ENCODE assay signal across 9 cellular contexts in genomic region chr20:29878777-29879442, GRCh38.
DNase-seq lines count a peak whose midpoint lies in the region; ATAC-seq and TF ChIP-seq lines count a peak whose summit lies in the region.
"Had no signal": no experiment of that assay in that cellular context is flagged by ENCODE, and none has a peak within 500 bp of the region (broad histone marks: within the 10 kb centered on the region; RNA-seq: fewer than 3 reads in every experiment).

No MANE protein-coding gene starts in this region.

- H3K27ac ChIP-seq in right lobe of liver: no peak overlapping the region

- H3K36me3 Mint-ChIP-seq in CD14-positive monocyte: no peaks in the 10 kb centered on the region
- peaks cover 15% of the 10 kb centered on the region for H3K36me3 Mint-ChIP-seq in activated CD8-positive, alpha-beta T cell treated with anti-CD3 and anti-CD28 coated beads for 36 hours (ENCODE audit: low read depth)

- CTCF ChIA-PET in activated CD8-positive, alpha-beta T cell treated with anti-CD3 and anti-CD28 coated beads for 36 hours (lab: Charles Lee): no interaction called here

- H3K4me1 Mint-ChIP-seq in CD14-positive monocyte: no peaks in the 10 kb centered on the region
- no peaks in the 10 kb centered on the region for H3K4me1 Mint-ChIP-seq in activated CD8-positive, alpha-beta T cell treated with anti-CD3 and anti-CD28 coated beads for 36 hours (ENCODE audit: low read depth)

- no peak overlapping the region for H3K4me3 Mint-ChIP-seq in CD14-positive monocyte
- peak overlapping the region; percentile 39 for H3K4me3 Mint-ChIP-seq in activated CD8-positive, alpha-beta T cell treated with anti-CD3 and anti-CD28 coated beads for 36 hours

- TF ChIP-seq POLR2A in right lobe of liver (IDR thresholded peaks at IDR 0.05): no peak

- no peaks in the 10 kb centered on the region for H3K36me3 ChIP-seq in right lobe of liver

- no peaks in the 10 kb centered on the region for H3K4me1 ChIP-seq in right lobe of liver

- POLR2A ChIA-PET in activated CD8-positive, alpha-beta T cell treated with anti-CD3 and anti-CD28 coated beads for 36 hours (lab: Charles Lee): no interaction called here

- no peak overlapping the region for H3K4me3 ChIP-seq in right lobe of liver

- peaks cover 39 to 64% (median 63%) of the 10 kb centered on the region in 7 donors for H3K9me3 Mint-ChIP-seq in CD14-positive monocyte
- peaks cover 33% of the 10 kb centered on the region for H3K9me3 Mint-ChIP-seq in activated CD8-positive, alpha-beta T cell treated with anti-CD3 and anti-CD28 coated beads for 36 hours

- DNase-seq in CD14-positive monocyte (ENCODE audit: low spot score) (peak; percentile 50), right lobe of liver (peak; percentile 19 to 58 (median 52)), GDM1 (lab: John Stamatoyannopoulos, UW) (no peak), NCI-H2196 (lab: John Stamatoyannopoulos, UW; ENCODE audit: unreplicated experiment) (no peak)
- peak; percentile 40 for DNase-seq in activated CD8-positive, alpha-beta T cell treated with anti-CD3 and anti-CD28 coated beads for 36 hours
- DNase-seq: activated gamma-delta T cell treated with Interleukin-2 at 50 U/mL for 16 hours had no signal

- H3K27ac Mint-ChIP-seq in CD14-positive monocyte: peak overlapping the region in 1 of 7 donors; percentile 2
- no peak overlapping the region for H3K27ac Mint-ChIP-seq in activated CD8-positive, alpha-beta T cell treated with anti-CD3 and anti-CD28 coated beads for 36 hours

- H3K9me3 ChIP-seq in right lobe of liver: no peaks in the 10 kb centered on the region

- H3K27me3 ChIP-seq in right lobe of liver: no peaks in the 10 kb centered on the region

- 28% methylated on average over 11 of the region's 24 CpGs for WGBS in right lobe of liver (ENCODE audit: insufficient coverage, low coverage, low lambda C conversion rate, missing lambda C conversion rate)

- no peak for TF ChIP-seq CTCF in CD14-positive monocyte (IDR thresholded peaks at IDR 0.05)
- TF ChIP-seq CTCF in activated CD8-positive, alpha-beta T cell treated with anti-CD3 and anti-CD28 coated beads for 36 hours (IDR thresholded peaks at IDR 0.05): no peak
- no peak for TF ChIP-seq CTCF in right lobe of liver (IDR thresholded peaks at IDR 0.05)

- intact Hi-C loops in CD14-positive monocyte (cut with micrococcal nuclease) (no loop called here), right lobe of liver (cut with DNase I) (no loop called here)
- intact Hi-C loops in activated CD8-positive, alpha-beta T cell treated with anti-CD3 and anti-CD28 coated beads for 36 hours (cut with micrococcal nuclease): loop anchor here (10.0 kb wide), 1 partner anchor 754 kb away; no protein-coding TSS in a partner anchor

- peaks cover 0 to 7% (median 0%) of the 10 kb centered on the region in 3 donors for H3K27me3 Mint-ChIP-seq in CD14-positive monocyte (ENCODE audit: low read depth in 3 of 3)
- no peaks in the 10 kb centered on the region for H3K27me3 Mint-ChIP-seq in activated CD8-positive, alpha-beta T cell treated with anti-CD3 and anti-CD28 coated beads for 36 hours

- ATAC-seq in GM19035 (IDR thresholded peaks at IDR 0.05; ENCODE audit: unreplicated experiment) (peak; percentile 56), right lobe of liver (peak; percentile 29 to 62 (median 38)), GM18858 (IDR thresholded peaks at IDR 0.05; ENCODE audit: unreplicated experiment) (no peak), HG03139 (IDR thresholded peaks at IDR 0.05; ENCODE audit: unreplicated experiment) (no peak)
- peak; percentile 37 for ATAC-seq in activated CD8-positive, alpha-beta T cell treated with anti-CD3 and anti-CD28 coated beads for 36 hours

Comparison
In these comparisons a context has a peak if more than half of its experiments do, and no peak if none do; other contexts are left out.
1. DNase-seq: peak in CD14-positive monocyte (single experiment), activated CD8-positive, alpha-beta T cell treated with anti-CD3 and anti-CD28 coated beads for 36 hours (single experiment) and right lobe of liver (3 of 3); none in GDM1 (single experiment) and NCI-H2196 (single experiment).
2. ATAC-seq: peak in GM19035 (single experiment), activated CD8-positive, alpha-beta T cell treated with anti-CD3 and anti-CD28 coated beads for 36 hours (single experiment) and right lobe of liver (4 of 4); none in GM18858 (single experiment) and HG03139 (single experiment).